Comparison of ENCODE assay signal across 14 cellular contexts in genomic region chr1:157548081-157548480, GRCh38. TPM values are rescaled to one million over a fixed set of nuclear protein-coding genes. Genes with fewer than 3 reads are reported as not detected.
"Had no signal": no experiment of that assay in that cellular context is flagged by ENCODE, and none has a peak within 500 bp of the region (broad histone marks: within the 10 kb centered on the region; RNA-seq: fewer than 3 reads in every experiment).

No MANE protein-coding gene starts in this region.

RNA-seq across cellular contexts. Expression of gene FCRL5, which starts 4.2 kb away (rescaled TPM):
- total RNA-seq: suprapubic skin, temporal lobe had no signal

RNA-seq across cellular contexts. Expression of gene FCRL4, which starts 49.8 kb away (rescaled TPM):
- total RNA-seq: stomach, subcutaneous adipose tissue, suprapubic skin, temporal lobe, thoracic aorta, thyroid gland, tibial nerve, transverse colon, upper lobe of left lung, upper lobe of right lung, ureter, urinary bladder, uterus, vagina had no signal
- polyA plus RNA-seq: urinary bladder had no signal
